Comparison of ENCODE assay signal across 2 cellular contexts in the genomic region with DNA sequence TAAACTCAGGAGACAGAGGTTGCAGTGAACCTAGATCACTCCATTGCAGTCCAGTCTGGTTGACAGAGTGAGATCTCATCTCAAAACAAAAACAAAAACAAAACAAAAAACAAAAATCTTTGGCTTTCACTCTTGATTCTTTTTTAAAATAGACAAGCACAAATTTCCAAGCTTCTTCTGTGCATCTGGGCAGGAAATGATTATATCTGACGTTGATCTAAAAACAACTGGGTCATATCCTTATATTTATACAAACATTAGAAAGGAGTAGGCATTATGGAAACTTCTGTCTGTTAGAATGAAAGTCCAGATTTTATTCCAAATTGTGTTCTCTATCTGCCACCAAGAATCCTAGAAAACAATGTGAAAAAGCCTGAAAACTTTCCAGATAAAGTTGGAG.
TF ChIP-seq lines count a peak whose summit lies in the region.

No MANE protein-coding gene starts in this region.

TF ChIP-seq in HEK293, 187 proteins besides CTCF, POLR2A, EP300 and RAD21:
- no peak for TF ChIP-seq ZNF26 (tag by site-specific recombination; IDR thresholded peaks at IDR 0.05)
- no peak for TF ChIP-seq ZNF561 (tag by site-specific recombination; IDR thresholded peaks at IDR 0.05; ENCODE audit: borderline replicate concordance)
- TF ChIP-seq ZFP37 (tag by site-specific recombination; IDR thresholded peaks at IDR 0.05): 0 out of 2 replicates have a peak, but pooled peaks have one; percentile 22

TF ChIP-seq in K562, 482 proteins besides CTCF, POLR2A, EP300 and RAD21:
- TF ChIP-seq DEAF1 (CRISPR knock-in tag; IDR thresholded peaks at IDR 0.05) (no peak), ELF2 (CRISPR knock-in tag; IDR thresholded peaks at IDR 0.05) (no peak), MIER1 (IDR thresholded peaks at IDR 0.05; ENCODE audit: low read depth) (no peak), OTX1 (CRISPR knock-in tag; IDR thresholded peaks at IDR 0.05) (no peak), HMBOX1 (IDR thresholded peaks at IDR 0.05) (no peak), ZFP1 (CRISPR knock-in tag; IDR thresholded peaks at IDR 0.05) (no peak), RBM39 (optimal IDR thresholded peaks at IDR 0.05; ENCODE audit: low read depth, low read length) (no peak), MED1 (CRISPR knock-in tag; IDR thresholded peaks at IDR 0.05; ENCODE audit: borderline replicate concordance) (no peak), GABPB2 (CRISPR knock-in tag; conservative IDR thresholded peaks at IDR 0.05) (no peak), ZNF780A (CRISPR knock-in tag; IDR thresholded peaks at IDR 0.05) (no peak), ZFX (CRISPR knock-in tag; IDR thresholded peaks at IDR 0.05) (no peak), PKNOX1 (IDR thresholded peaks at IDR 0.05) (no peak)
- TF ChIP-seq, protein P1, sequence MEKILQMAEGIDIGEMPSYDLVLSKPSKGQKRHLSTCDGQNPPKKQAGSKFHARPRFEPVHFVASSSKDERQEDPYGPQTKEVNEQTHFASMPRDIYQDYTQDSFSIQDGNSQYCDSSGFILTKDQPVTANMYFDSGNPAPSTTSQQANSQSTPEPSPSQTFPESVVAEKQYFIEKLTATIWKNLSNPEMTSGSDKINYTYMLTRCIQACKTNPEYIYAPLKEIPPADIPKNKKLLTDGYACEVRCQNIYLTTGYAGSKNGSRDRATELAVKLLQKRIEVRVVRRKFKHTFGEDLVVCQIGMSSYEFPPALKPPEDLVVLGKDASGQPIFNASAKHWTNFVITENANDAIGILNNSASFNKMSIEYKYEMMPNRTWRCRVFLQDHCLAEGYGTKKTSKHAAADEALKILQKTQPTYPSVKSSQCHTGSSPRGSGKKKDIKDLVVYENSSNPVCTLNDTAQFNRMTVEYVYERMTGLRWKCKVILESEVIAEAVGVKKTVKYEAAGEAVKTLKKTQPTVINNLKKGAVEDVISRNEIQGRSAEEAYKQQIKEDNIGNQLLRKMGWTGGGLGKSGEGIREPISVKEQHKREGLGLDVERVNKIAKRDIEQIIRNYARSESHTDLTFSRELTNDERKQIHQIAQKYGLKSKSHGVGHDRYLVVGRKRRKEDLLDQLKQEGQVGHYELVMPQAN (IDR thresholded peaks at IDR 0.05; ENCODE audit: borderline replicate concordance): no peak
- TF ChIP-seq, protein P2, sequence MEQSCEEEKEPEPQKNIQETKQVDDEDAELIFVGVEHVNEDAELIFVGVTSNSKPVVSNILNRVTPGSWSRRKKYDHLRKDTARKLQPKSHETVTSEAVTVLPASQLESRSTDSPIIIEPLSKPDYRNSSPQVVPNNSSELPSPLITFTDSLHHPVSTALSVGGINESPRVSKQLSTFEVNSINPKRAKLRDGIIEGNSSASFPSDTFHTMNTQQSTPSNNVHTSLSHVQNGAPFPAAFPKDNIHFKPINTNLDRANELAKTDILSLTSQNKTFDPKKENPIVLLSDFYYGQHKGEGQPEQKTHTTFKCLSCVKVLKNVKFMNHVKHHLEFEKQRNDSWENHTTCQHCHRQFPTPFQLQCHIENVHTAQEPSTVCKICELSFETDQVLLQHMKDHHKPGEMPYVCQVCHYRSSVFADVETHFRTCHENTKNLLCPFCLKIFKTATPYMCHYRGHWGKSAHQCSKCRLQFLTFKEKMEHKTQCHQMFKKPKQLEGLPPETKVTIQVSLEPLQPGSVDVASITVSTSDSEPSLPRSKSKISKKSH (CRISPR knock-in tag; IDR thresholded peaks at IDR 0.05): no peak
